ENCODE assay signal across 9 cellular contexts in genomic region chr9:94014066-94014654, GRCh38. TPM values are rescaled to one million over a fixed set of nuclear protein-coding genes. Genes with fewer than 3 reads are reported as not detected.
A peak's percentile ranks its signal among the peaks of the same experiment; 100 is the strongest.
DNase-seq lines count a peak whose midpoint lies in the region; ATAC-seq and TF ChIP-seq lines count a peak whose summit lies in the region.
"Had no signal": no experiment of that assay in that cellular context is flagged by ENCODE, and none has a peak within 500 bp of the region (broad histone marks: within the 10 kb centered on the region; RNA-seq: fewer than 3 reads in every experiment).

No MANE protein-coding gene starts in this region.

- H3K36me3 Mint-ChIP-seq in activated naive CD8-positive, alpha-beta T cell treated with anti-CD3 and anti-CD28 coated beads, Interleukin-2, amount 50 U/mL, for 24 hours (ENCODE audit: low read depth), result no peaks in the 10 kb centered on the region
- H3K36me3 Mint-ChIP-seq in activated T-helper 2 cell treated with anti-CD3 and anti-CD28 coated beads, Interferon-gamma antibody, Interleukin-2, Interleukin-4, amounts not matched to agents 10 μg/mL and 5 μg/mL and 100 μg/mL, durations not matched to agents 14 hours and 24 hours and 36 hours (ENCODE audit: low read depth), result no peaks in the 10 kb centered on the region
- H3K36me3 Mint-ChIP-seq in activated T-cell treated with anti-CD3 and anti-CD28 coated beads, Interleukin-2, amount 50 U/mL, for 4 hours (ENCODE audit: insufficient read depth), result no peaks in the 10 kb centered on the region

- no peaks in the 10 kb centered on the region for H3K27me3 Mint-ChIP-seq in activated naive CD8-positive, alpha-beta T cell treated with anti-CD3 and anti-CD28 coated beads, Interleukin-2, amount 50 U/mL, for 24 hours
- H3K27me3 Mint-ChIP-seq in activated T-helper 2 cell treated with anti-CD3 and anti-CD28 coated beads, Interferon-gamma antibody, Interleukin-2, Interleukin-4, amounts not matched to agents 10 μg/mL and 5 μg/mL and 100 μg/mL, durations not matched to agents 14 hours and 24 hours and 36 hours (ENCODE audit: low read depth), result peaks cover 6% of the 10 kb centered on the region
- H3K27me3 Mint-ChIP-seq in activated T-cell treated with anti-CD3 and anti-CD28 coated beads, Interleukin-2, amount 50 U/mL, for 4 hours (ENCODE audit: low read depth), result no peaks in the 10 kb centered on the region

- H3K4me3 ChIP-seq in RWPE2 (ENCODE audit: severe bottlenecking) (no peak overlapping the region), suprapubic skin (no peak overlapping the region)

- H3K27ac ChIP-seq in C4-2B, result no peak overlapping the region
- no peak overlapping the region for H3K27ac ChIP-seq in RWPE2 (ENCODE audit: poor library complexity, severe bottlenecking)
- no peak overlapping the region for H3K27ac ChIP-seq in foreskin keratinocyte
- no peak overlapping the region for H3K27ac ChIP-seq in suprapubic skin

- H3K9me3 Mint-ChIP-seq in activated naive CD8-positive, alpha-beta T cell treated with anti-CD3 and anti-CD28 coated beads, Interleukin-2, amount 50 U/mL, for 24 hours, result no peaks in the 10 kb centered on the region
- H3K9me3 Mint-ChIP-seq in activated T-helper 2 cell treated with anti-CD3 and anti-CD28 coated beads, Interferon-gamma antibody, Interleukin-2, Interleukin-4, amounts not matched to agents 10 μg/mL and 5 μg/mL and 100 μg/mL, durations not matched to agents 14 hours and 24 hours and 36 hours, result no peaks in the 10 kb centered on the region
- no peaks in the 10 kb centered on the region for H3K9me3 Mint-ChIP-seq in activated T-cell treated with anti-CD3 and anti-CD28 coated beads, Interleukin-2, amount 50 U/mL, for 4 hours

- intact Hi-C loops in activated T-helper 2 cell treated with anti-CD3 and anti-CD28 coated beads, Interferon-gamma antibody, Interleukin-2, Interleukin-4, amounts not matched to agents 10 μg/mL and 5 μg/mL and 100 μg/mL, durations not matched to agents 14 hours and 24 hours and 36 hours (cut with micrococcal nuclease), result loop anchor here (5.0 kb wide), 1 partner anchor 198 kb away; no protein-coding TSS in a partner anchor

- no peaks in the 10 kb centered on the region for H3K27me3 ChIP-seq in RWPE2 (ENCODE audit: insufficient read depth, poor library complexity, severe bottlenecking)
- peaks cover 5% of the 10 kb centered on the region for H3K27me3 ChIP-seq in foreskin keratinocyte
- no peaks in the 10 kb centered on the region for H3K27me3 ChIP-seq in suprapubic skin

- no peak for TF ChIP-seq EP300 in suprapubic skin (IDR thresholded peaks at IDR 0.05)

- H3K9me3 ChIP-seq in RWPE2 (ENCODE audit: severe bottlenecking) (no peaks in the 10 kb centered on the region), suprapubic skin (no peaks in the 10 kb centered on the region)

- TF ChIP-seq POLR2A in suprapubic skin (IDR thresholded peaks at IDR 0.05), result no peak

- H3K36me3 ChIP-seq in RWPE2 (ENCODE audit: low read depth) (no peaks in the 10 kb centered on the region), suprapubic skin (no peaks in the 10 kb centered on the region)

- DNase-seq in HCEC 1CT (peak; percentile 32), RWPE2 (ENCODE audit: low spot score) (no peak), foreskin keratinocyte (peak in 1 of 2 donors; percentile 23), suprapubic skin (ENCODE audit: low spot score in 2 of 2) (no peak)
- DNase-seq in activated naive CD8-positive, alpha-beta T cell treated with anti-CD3 and anti-CD28 coated beads, Interleukin-2, amount 50 U/mL, for 24 hours, result no peak
- DNase-seq in activated T-helper 2 cell treated with anti-CD3 and anti-CD28 coated beads, Interferon-gamma antibody, Interleukin-2, Interleukin-4, amounts not matched to agents 10 μg/mL and 5 μg/mL and 100 μg/mL, durations not matched to agents 14 hours and 24 hours and 36 hours (ENCODE audit: low spot score), result no peak
- DNase-seq in activated T-cell treated with anti-CD3 and anti-CD28 coated beads, Interleukin-2, amount 50 U/mL, for 4 hours, result no peak

- no peaks in the 10 kb centered on the region for H3K4me1 ChIP-seq in RWPE2 (ENCODE audit: insufficient read depth, poor library complexity, severe bottlenecking)
- no peaks in the 10 kb centered on the region for H3K4me1 ChIP-seq in foreskin keratinocyte
- peaks cover 13% of the 10 kb centered on the region for H3K4me1 ChIP-seq in suprapubic skin

- H3K4me3 Mint-ChIP-seq in activated naive CD8-positive, alpha-beta T cell treated with anti-CD3 and anti-CD28 coated beads, Interleukin-2, amount 50 U/mL, for 24 hours, result no peak overlapping the region
- H3K4me3 Mint-ChIP-seq in activated T-helper 2 cell treated with anti-CD3 and anti-CD28 coated beads, Interferon-gamma antibody, Interleukin-2, Interleukin-4, amounts not matched to agents 10 μg/mL and 5 μg/mL and 100 μg/mL, durations not matched to agents 14 hours and 24 hours and 36 hours (ENCODE audit: low read depth), result no peak overlapping the region
- no peak overlapping the region for H3K4me3 Mint-ChIP-seq in activated T-cell treated with anti-CD3 and anti-CD28 coated beads, Interleukin-2, amount 50 U/mL, for 4 hours

- TF ChIP-seq CTCF in C4-2B (conservative IDR thresholded peaks at IDR 0.05) (peak; percentile 81), RWPE2 (IDR thresholded peaks at IDR 0.05; ENCODE audit: poor library complexity, severe bottlenecking) (peak; percentile 73), foreskin keratinocyte (conservative IDR thresholded peaks at IDR 0.05) (peak; percentile 74), suprapubic skin (IDR thresholded peaks at IDR 0.05) (peak; percentile 42 to 59)

- 48% methylated on average over 1 of the region's 1 CpG for WGBS in suprapubic skin

- ATAC-seq in RWPE2 (ENCODE audit: low read depth), result peak; percentile 45; the same call in 1 of the 3 replicates
- ATAC-seq in foreskin keratinocyte, result peak; percentile 38
- ATAC-seq in activated naive CD8-positive, alpha-beta T cell treated with anti-CD3 and anti-CD28 coated beads, Interleukin-2, amount 50 U/mL, for 24 hours, result no peak
- no peak for ATAC-seq in activated T-cell treated with anti-CD3 and anti-CD28 coated beads, Interleukin-2, amount 50 U/mL, for 4 hours

- peaks cover 12% of the 10 kb centered on the region for H3K4me1 Mint-ChIP-seq in activated naive CD8-positive, alpha-beta T cell treated with anti-CD3 and anti-CD28 coated beads, Interleukin-2, amount 50 U/mL, for 24 hours
- no peaks in the 10 kb centered on the region for H3K4me1 Mint-ChIP-seq in activated T-helper 2 cell treated with anti-CD3 and anti-CD28 coated beads, Interferon-gamma antibody, Interleukin-2, Interleukin-4, amounts not matched to agents 10 μg/mL and 5 μg/mL and 100 μg/mL, durations not matched to agents 14 hours and 24 hours and 36 hours (ENCODE audit: low read depth)
- peaks cover 14% of the 10 kb centered on the region for H3K4me1 Mint-ChIP-seq in activated T-cell treated with anti-CD3 and anti-CD28 coated beads, Interleukin-2, amount 50 U/mL, for 4 hours (ENCODE audit: low read depth)

- no peak overlapping the region for H3K27ac Mint-ChIP-seq in activated naive CD8-positive, alpha-beta T cell treated with anti-CD3 and anti-CD28 coated beads, Interleukin-2, amount 50 U/mL, for 24 hours
- H3K27ac Mint-ChIP-seq in activated T-helper 2 cell treated with anti-CD3 and anti-CD28 coated beads, Interferon-gamma antibody, Interleukin-2, Interleukin-4, amounts not matched to agents 10 μg/mL and 5 μg/mL and 100 μg/mL, durations not matched to agents 14 hours and 24 hours and 36 hours, result no peak overlapping the region

RNA-seq across cellular contexts. Expression of gene BARX1, which starts 59.0 kb away (rescaled TPM):
- total RNA-seq in foreskin keratinocyte (not detected in 2 replicates), suprapubic skin (not detected)
- polyA plus RNA-seq in foreskin keratinocyte, result not detected in 2 replicates
- total RNA-seq in activated T-helper 2 cell treated with anti-CD3 and anti-CD28 coated beads, Interferon-gamma antibody, Interleukin-2, Interleukin-4, amounts not matched to agents 10 μg/mL and 5 μg/mL and 100 μg/mL, durations not matched to agents 14 hours and 24 hours and 36 hours, result 0.52 and 0.83 TPM in 2 replicates
- not detected for total RNA-seq in activated T-cell treated with anti-CD3 and anti-CD28 coated beads, Interleukin-2, amount 50 U/mL, for 4 hours
- total RNA-seq: urinary bladder had no signal
- polyA plus RNA-seq: urinary bladder had no signal

Comparison
In these comparisons a context has a peak if more than half of its experiments do, and no peak if none do; other contexts are left out.
1. ATAC-seq: peak in RWPE2 (single experiment) and foreskin keratinocyte (single experiment); none in activated naive CD8-positive, alpha-beta T cell treated with anti-CD3 and anti-CD28 coated beads, Interleukin-2, amount 50 U/mL, for 24 hours (single experiment) and activated T-cell treated with anti-CD3 and anti-CD28 coated beads, Interleukin-2, amount 50 U/mL, for 4 hours (0 of 2).
2. Peak in every context shown above with its lines, with median percentiles within 50 percentile points of each other: CTCF ChIP-seq.